1 cellular context compared by ENCODE assay signal in genomic region chr15:31867536-31868442, GRCh38.
TF ChIP-seq lines count a peak whose summit lies in the region.

No MANE protein-coding gene starts in this region.

TF ChIP-seq in H1, 55 proteins besides CTCF, POLR2A, EP300 and RAD21 (continued from another document):
- TF ChIP-seq ATF2 (IDR thresholded peaks at IDR 0.05; ENCODE audit: low read length) (no peak), MAX (IDR thresholded peaks at IDR 0.05) (0 out of 2 replicates have a peak, but pooled peaks have one; percentile 24), RXRA (IDR thresholded peaks at IDR 0.05; ENCODE audit: insufficient read depth, low read depth, low read length) (no peak), SIRT6 (IDR thresholded peaks at IDR 0.05; ENCODE audit: low read length) (no peak), TAF7 (optimal IDR thresholded peaks at IDR 0.05; ENCODE audit: borderline replicate concordance, low read depth, low read length) (no peak), CREB1 (IDR thresholded peaks at IDR 0.05) (no peak; the same call in 1 of the 2 replicates), CBX5 (IDR thresholded peaks at IDR 0.05; ENCODE audit: low read depth, low read length) (no peak), SP2 (IDR thresholded peaks at IDR 0.05; ENCODE audit: low read length) (no peak), SIN3A (conservative IDR thresholded peaks at IDR 0.05 in 1 of 2, IDR thresholded peaks at IDR 0.05 in 1 of 2; ENCODE audit: low read depth in 1 of 2, low read length in 2 of 2) (no peak), CHD2 (IDR thresholded peaks at IDR 0.05; ENCODE audit: low read length) (no peak), CHD7 (IDR thresholded peaks at IDR 0.05; ENCODE audit: insufficient replicate concordance, low read length) (no peak), RNF2 (IDR thresholded peaks at IDR 0.05; ENCODE audit: borderline replicate concordance, low read depth, low read length, missing control alignments, poor library complexity, severe bottlenecking) (no peak), ASH2L (IDR thresholded peaks at IDR 0.05; ENCODE audit: low read length) (peak; percentile 66), ZNF274 (IDR thresholded peaks at IDR 0.05; ENCODE audit: borderline replicate concordance, extremely low read depth, low read length) (no peak), RBBP5 (IDR thresholded peaks at IDR 0.05; ENCODE audit: borderline replicate concordance, low read depth, low read length) (peak; percentile 75; the same call in 1 of the 2 replicates), SIX5 (IDR thresholded peaks at IDR 0.05; ENCODE audit: low read depth, low read length) (no peak), SAP30 (IDR thresholded peaks at IDR 0.05; ENCODE audit: insufficient read depth, insufficient replicate concordance, low read length) (no peak), RFX5 (IDR thresholded peaks at IDR 0.05; ENCODE audit: borderline replicate concordance, low read depth, low read length) (no peak), GABPA (IDR thresholded peaks at IDR 0.05; ENCODE audit: borderline replicate concordance, insufficient read depth, low read length) (no peak), CBX8 (IDR thresholded peaks at IDR 0.05; ENCODE audit: borderline replicate concordance, low read depth, low read length) (no peak), BACH1 (IDR thresholded peaks at IDR 0.05; ENCODE audit: low read length) (peak; percentile 80), JUND (IDR thresholded peaks at IDR 0.05; ENCODE audit: low read length) (no peak), POLR2AphosphoS5 (IDR thresholded peaks at IDR 0.05; ENCODE audit: low read depth, low read length) (no peak)
- TF ChIP-seq, protein P1, sequence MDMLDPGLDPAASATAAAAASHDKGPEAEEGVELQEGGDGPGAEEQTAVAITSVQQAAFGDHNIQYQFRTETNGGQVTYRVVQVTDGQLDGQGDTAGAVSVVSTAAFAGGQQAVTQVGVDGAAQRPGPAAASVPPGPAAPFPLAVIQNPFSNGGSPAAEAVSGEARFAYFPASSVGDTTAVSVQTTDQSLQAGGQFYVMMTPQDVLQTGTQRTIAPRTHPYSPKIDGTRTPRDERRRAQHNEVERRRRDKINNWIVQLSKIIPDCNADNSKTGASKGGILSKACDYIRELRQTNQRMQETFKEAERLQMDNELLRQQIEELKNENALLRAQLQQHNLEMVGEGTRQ (IDR thresholded peaks at IDR 0.05; ENCODE audit: low read length), result no peak
- TF ChIP-seq, protein P2, sequence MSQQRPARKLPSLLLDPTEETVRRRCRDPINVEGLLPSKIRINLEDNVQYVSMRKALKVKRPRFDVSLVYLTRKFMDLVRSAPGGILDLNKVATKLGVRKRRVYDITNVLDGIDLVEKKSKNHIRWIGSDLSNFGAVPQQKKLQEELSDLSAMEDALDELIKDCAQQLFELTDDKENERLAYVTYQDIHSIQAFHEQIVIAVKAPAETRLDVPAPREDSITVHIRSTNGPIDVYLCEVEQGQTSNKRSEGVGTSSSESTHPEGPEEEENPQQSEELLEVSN (IDR thresholded peaks at IDR 0.05), result no peak
